8 cellular contexts compared by ENCODE assay signal in the genomic region with DNA sequence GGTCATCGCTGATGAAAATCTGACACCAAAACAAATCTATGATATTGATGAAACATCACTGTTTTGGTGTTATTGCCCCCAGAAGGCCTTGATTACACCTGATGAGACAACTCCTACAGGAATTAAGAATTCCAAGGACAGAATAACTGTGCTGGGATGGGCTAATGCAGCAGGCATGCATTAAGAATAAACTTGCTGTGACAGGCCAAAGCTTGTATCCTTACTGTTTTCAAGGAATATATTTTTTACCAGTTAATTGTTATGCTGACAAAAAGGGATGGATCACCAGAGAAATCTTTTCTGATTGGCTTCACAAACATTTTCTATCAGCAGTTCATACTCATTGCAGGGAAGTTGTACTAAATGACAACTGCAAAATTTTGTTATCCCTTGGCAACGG.
"Had no signal": no experiment of that assay in that cellular context is flagged by ENCODE, and none has a peak within 500 bp of the region (broad histone marks: within the 10 kb centered on the region; RNA-seq: fewer than 3 reads in every experiment).

No MANE protein-coding gene starts in this region.

- ATAC-seq: GM23338, K562 had no signal

- DNase-seq: H9, HCEC 1CT, IMR-90 had no signal

- H3K4me3 ChIP-seq: GM23338, K562 had no signal

- FAIRE-seq: H1, H54, HTR-8/SVneo, K562 had no signal
